In genomic region chr4:85406185-85406584, GRCh38 we compare ENCODE assay signal across 28 cellular contexts.
"Had no signal": no experiment of that assay in that cellular context is flagged by ENCODE, and none has a peak within 500 bp of the region (broad histone marks: within the 10 kb centered on the region; RNA-seq: fewer than 3 reads in every experiment).

No MANE protein-coding gene starts in this region.

- H3K4me1 ChIP-seq: ascending aorta, esophagus muscularis mucosa, foreskin keratinocyte, gastrocnemius medialis had no signal

- H3K27ac ChIP-seq: ascending aorta, brain microvascular endothelial cell, coronary artery, dorsolateral prefrontal cortex, esophagus muscularis mucosa, foreskin keratinocyte, gastrocnemius medialis, heart right ventricle, hepatocyte had no signal

- DNase-seq: activated CD4-positive, alpha-beta memory T cell treated with anti-CD3 and anti-CD28 coated beads for 36 hours; activated CD4-positive, alpha-beta T cell treated with anti-CD3 and anti-CD28 coated beads for 36 hours; activated CD4-positive, alpha-beta T cell treated with anti-CD3 and anti-CD28 coated beads, Interleukin-2, amount 10 ng/mL, durations not matched to agents 24 days and 14 days; activated CD4-positive, CD25-positive, alpha-beta regulatory T cell; activated CD4-positive, CD25-positive, alpha-beta regulatory T cell treated with anti-CD3 and anti-CD28 coated beads, Interleukin-2, amount 50 U/mL, for 72 hours; activated CD8-positive, alpha-beta memory T cell treated with anti-CD3 and anti-CD28 coated beads, Interleukin-2, amount 10 ng/mL, durations not matched to agents 7 days and 5 days; activated CD8-positive, alpha-beta memory T cell treated with anti-CD3 and anti-CD28 coated beads, Interleukin-2, amount 50 U/mL, for 4 hours; activated CD8-positive, alpha-beta T cell treated with anti-CD3 and anti-CD28 coated beads, Interleukin-2, amount 10 ng/mL, durations not matched to agents 7 days and 5 days; activated effector memory CD4-positive, alpha-beta T cell treated with anti-CD3 and anti-CD28 coated beads, Interleukin-2, amount 50 U/mL, for 16 hours; activated naive CD4-positive, alpha-beta T cell treated with anti-CD3 and anti-CD28 coated beads for 36 hours; activated naive CD8-positive, alpha-beta T cell treated with anti-CD3 and anti-CD28 coated beads for 36 hours; activated naive CD8-positive, alpha-beta T cell treated with anti-CD3 and anti-CD28 coated beads, Interleukin-2, amount 50 U/mL, for 24 hours; activated T-cell treated with anti-CD3 and anti-CD28 coated beads, Interleukin-2, amount 50 U/mL, for 1 hour; activated T-cell treated with anti-CD3 and anti-CD28 coated beads, Interleukin-2, amount 50 U/mL, for 48 hours; brain microvascular endothelial cell; dorsolateral prefrontal cortex; effector memory CD8-positive, alpha-beta T cell; erythroblast; foreskin keratinocyte; gastrocnemius medialis; glutamatergic neuron; heart right ventricle; T-helper 17 cell; T1000 had no signal

- ATAC-seq: activated CD4-positive, alpha-beta T cell treated with anti-CD3 and anti-CD28 coated beads for 36 hours; activated CD8-positive, alpha-beta memory T cell treated with anti-CD3 and anti-CD28 coated beads, Interleukin-2, amount 10 ng/mL, durations not matched to agents 7 days and 5 days; activated CD8-positive, alpha-beta T cell treated with anti-CD3 and anti-CD28 coated beads, Interleukin-2, amount 10 ng/mL, durations not matched to agents 7 days and 5 days; activated naive CD8-positive, alpha-beta T cell treated with anti-CD3 and anti-CD28 coated beads, Interleukin-2, amount 50 U/mL, for 24 hours; effector memory CD8-positive, alpha-beta T cell; foreskin keratinocyte; gastrocnemius medialis; heart right ventricle; T-helper 17 cell had no signal

- H3K9me3 ChIP-seq: ascending aorta, esophagus muscularis mucosa, gastrocnemius medialis, heart right ventricle had no signal

- H3K27me3 ChIP-seq: ascending aorta, brain microvascular endothelial cell, dorsolateral prefrontal cortex, esophagus muscularis mucosa, foreskin keratinocyte, gastrocnemius medialis, heart right ventricle, hepatocyte had no signal

- H3K36me3 ChIP-seq: ascending aorta, brain microvascular endothelial cell, esophagus muscularis mucosa, gastrocnemius medialis, heart right ventricle had no signal

- H3K4me3 ChIP-seq: ascending aorta, coronary artery, dorsolateral prefrontal cortex, esophagus muscularis mucosa, gastrocnemius medialis, heart right ventricle, hepatocyte had no signal
